In the genomic region with DNA sequence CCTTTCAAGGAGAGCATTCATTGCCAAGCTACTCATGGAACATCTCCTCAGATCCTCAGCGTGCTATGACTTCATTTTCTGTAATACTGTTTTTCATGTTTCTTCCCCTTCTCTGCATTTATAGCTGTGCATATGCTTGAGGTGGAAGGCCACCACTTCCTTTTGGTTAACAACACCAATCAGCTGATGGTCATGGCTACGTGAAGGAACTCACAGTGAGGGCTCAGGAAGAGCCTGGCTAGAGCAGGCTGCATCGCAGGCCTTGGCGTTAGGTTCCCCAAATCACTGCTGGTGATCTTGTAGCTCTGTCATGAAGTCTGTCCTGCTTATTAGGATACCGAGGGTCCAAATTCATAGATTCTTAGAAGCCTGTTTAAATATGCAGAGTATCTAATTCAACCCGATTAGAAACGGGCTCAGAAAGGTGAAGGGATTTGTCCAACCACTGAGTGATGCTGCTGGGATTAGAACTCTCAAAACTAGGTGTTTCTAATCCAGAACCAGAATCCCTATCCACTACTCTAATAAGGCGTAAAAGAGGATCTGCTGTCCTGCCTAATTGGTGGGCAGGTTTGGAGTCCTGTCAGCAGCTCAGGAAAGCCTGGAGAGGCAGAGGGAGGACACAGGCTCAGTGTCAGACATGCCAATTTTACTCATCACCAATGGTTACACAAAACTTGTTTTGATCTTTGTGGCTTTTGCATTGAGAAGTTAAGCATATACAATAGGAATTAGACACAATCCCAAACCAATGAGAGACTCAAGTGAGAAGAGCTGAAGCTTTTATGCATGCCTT, we compare ENCODE assay signal across 11 cellular contexts. TPM values are rescaled to one million over a fixed set of nuclear protein-coding genes. Genes with fewer than 3 reads are reported as not detected.
DNase-seq lines count a peak whose midpoint lies in the region; ATAC-seq and TF ChIP-seq lines count a peak whose summit lies in the region.
"Had no signal": no experiment of that assay in that cellular context is flagged by ENCODE, and none has a peak within 500 bp of the region (broad histone marks: within the 10 kb centered on the region; RNA-seq: fewer than 3 reads in every experiment).

No MANE protein-coding gene starts in this region.

- H2AFZ ChIP-seq in OCI-LY1 (ENCODE audit: low read length) (no peak overlapping the region), mesenchymal stem cell (ENCODE audit: low read depth, low read length) (no peak overlapping the region)

- H3K27me3 ChIP-seq in BLaER1 treated with 17β-estradiol and CSF1 and Interleukin-3, amounts not matched to agents 10 nM and 100 nM: no peaks in the 10 kb centered on the region
- H3K27me3 ChIP-seq in OCI-LY1 (ENCODE audit: insufficient read depth, low read length): no peaks in the 10 kb centered on the region
- peaks cover 0 to 48% of the 10 kb centered on the region in 2 experiments for H3K27me3 ChIP-seq in mesenchymal stem cell (ENCODE audit: control insufficient read depth in 1 of 2, insufficient read depth in 1 of 2, low read length in 2 of 2)

- H2BK5ac ChIP-seq in mesenchymal stem cell (ENCODE audit: low read depth, low read length, poor library complexity, severe bottlenecking): no peak overlapping the region

- peak overlapping the region; percentile 22 for H2BK120ac ChIP-seq in mesenchymal stem cell (ENCODE audit: low read depth, low read length)

- H3K4me3 Mint-ChIP-seq in activated naive CD4-positive, alpha-beta T cell treated with anti-CD3 and anti-CD28 coated beads, Interleukin-2, amount 10 ng/mL, durations not matched to agents 7 days and 5 days: no peak overlapping the region
- H3K4me3 Mint-ChIP-seq: type B pancreatic cell had no signal

- CTCF ChIA-PET in activated naive CD4-positive, alpha-beta T cell treated with anti-CD3 and anti-CD28 coated beads, Interleukin-2, amount 10 ng/mL, durations not matched to agents 7 days and 5 days (lab: Charles Lee): no interaction called here

- peaks cover 11% of the 10 kb centered on the region for H3K79me1 ChIP-seq in mesenchymal stem cell (replicated peaks; ENCODE audit: low read length, poor library complexity, severe bottlenecking)

- 92% methylated on average over 8 of the region's 8 CpGs for WGBS in mesenchymal stem cell

- no peaks in the 10 kb centered on the region for H3K9me3 ChIP-seq in BLaER1 treated with 17β-estradiol and CSF1 and Interleukin-3, amounts not matched to agents 10 nM and 100 nM (replicated peaks in 1 of 11)
- H3K9me3 ChIP-seq in OCI-LY1 (ENCODE audit: low read length) (no peaks in the 10 kb centered on the region), mesenchymal stem cell (ENCODE audit: control insufficient read depth, low read length) (no peaks in the 10 kb centered on the region)

- H3F3A ChIP-seq in OCI-LY1 (ENCODE audit: insufficient read depth, low read length): 0 out of 2 replicates have a peak, but pooled peaks cover 6% of the 10 kb centered on the region

- H3K36me3 Mint-ChIP-seq in activated naive CD4-positive, alpha-beta T cell treated with anti-CD3 and anti-CD28 coated beads, Interleukin-2, amount 10 ng/mL, durations not matched to agents 7 days and 5 days: no peaks in the 10 kb centered on the region
- H3K36me3 Mint-ChIP-seq: type B pancreatic cell had no signal

- H3K4me1 Mint-ChIP-seq in activated naive CD4-positive, alpha-beta T cell treated with anti-CD3 and anti-CD28 coated beads, Interleukin-2, amount 10 ng/mL, durations not matched to agents 7 days and 5 days: no peaks in the 10 kb centered on the region

- no peak for TF ChIP-seq CTCF in OCI-LY1 (IDR thresholded peaks at IDR 0.05; ENCODE audit: low read length)
- no peak for TF ChIP-seq CTCF in GM10266 (IDR thresholded peaks at IDR 0.05; ENCODE audit: control insufficient read depth, insufficient read depth, low read depth, missing control alignments)

- peak overlapping the region in 6 of 10 experiments; percentile 13 to 42 (median 27); a peak in 7 of 20 replicates for H3K4me3 ChIP-seq in BLaER1 treated with 17β-estradiol and CSF1 and Interleukin-3, amounts not matched to agents 10 nM and 100 nM
- peak overlapping the region; percentile 82 for H3K4me3 ChIP-seq in OCI-LY1 (ENCODE audit: low read depth, low read length, poor library complexity, severe bottlenecking)
- H3K4me3 ChIP-seq in mesenchymal stem cell (ENCODE audit: insufficient read depth in 1 of 2, low read depth in 1 of 2, low read length in 2 of 2): no peak overlapping the region

- ATAC-seq in GM21381 (IDR thresholded peaks at IDR 0.05; ENCODE audit: unreplicated experiment): peak; percentile 52
- ATAC-seq in HG02610 (IDR thresholded peaks at IDR 0.05; ENCODE audit: unreplicated experiment): no peak
- ATAC-seq: HCT116 had no signal

- no peak overlapping the region for H3K27ac Mint-ChIP-seq in activated naive CD4-positive, alpha-beta T cell treated with anti-CD3 and anti-CD28 coated beads, Interleukin-2, amount 10 ng/mL, durations not matched to agents 7 days and 5 days
- H3K27ac Mint-ChIP-seq: type B pancreatic cell had no signal

- H2AK5ac ChIP-seq in mesenchymal stem cell (ENCODE audit: low read length, severe bottlenecking): peak overlapping the region; percentile 50

- no peaks in the 10 kb centered on the region for H3K9me3 Mint-ChIP-seq in activated naive CD4-positive, alpha-beta T cell treated with anti-CD3 and anti-CD28 coated beads, Interleukin-2, amount 10 ng/mL, durations not matched to agents 7 days and 5 days
- H3K9me3 Mint-ChIP-seq: type B pancreatic cell had no signal

- no peak for TF ChIP-seq POLR2A in erythroblast (IDR thresholded peaks at IDR 0.05; ENCODE audit: low read length)

- H3K18ac ChIP-seq in mesenchymal stem cell (ENCODE audit: low read depth in 1 of 2, low read length in 2 of 2): peak overlapping the region; percentile 72 to 84

- H3K9me2 ChIP-seq in OCI-LY1 (ENCODE audit: low read depth, low read length): no peaks in the 10 kb centered on the region

- H2BK12ac ChIP-seq in mesenchymal stem cell (ENCODE audit: low read length in 2 of 2): peak overlapping the region; percentile 52 to 94

- H3K27me3 Mint-ChIP-seq in activated naive CD4-positive, alpha-beta T cell treated with anti-CD3 and anti-CD28 coated beads, Interleukin-2, amount 10 ng/mL, durations not matched to agents 7 days and 5 days: peaks cover 52% of the 10 kb centered on the region

- DNase-seq in mesenchymal stem cell: no peak
- DNase-seq in activated naive CD4-positive, alpha-beta T cell treated with anti-CD3 and anti-CD28 coated beads, Interleukin-2, amount 10 ng/mL, durations not matched to agents 7 days and 5 days: no peak
- no peak for DNase-seq in erythroblast (lab: John Stamatoyannopoulos, UW)
- DNase-seq in GM10266 (ENCODE audit: extremely low spot score): no peak
- DNase-seq: NCI-H226 had no signal

- peak overlapping the region; percentile 32 to 46 for H3K4ac ChIP-seq in mesenchymal stem cell (ENCODE audit: low read depth in 1 of 2, low read length in 2 of 2)

- H3K27ac ChIP-seq in BLaER1 treated with 17β-estradiol and CSF1 and Interleukin-3, amounts not matched to agents 10 nM and 100 nM: peak overlapping the region in 10 of 11 experiments; percentile 6 to 85 (median 57); a peak in 17 of 22 replicates
- H3K27ac ChIP-seq in OCI-LY1 (ENCODE audit: low read depth, low read length, poor library complexity, severe bottlenecking) (peak overlapping the region; percentile 96), mesenchymal stem cell (ENCODE audit: low read length, poor library complexity, severe bottlenecking) (no peak overlapping the region)

- H3K14ac ChIP-seq in mesenchymal stem cell (ENCODE audit: low read length in 2 of 2): peak overlapping the region in 1 of 2 experiments; percentile 92

- H4K20me1 ChIP-seq in BLaER1 treated with 17β-estradiol and CSF1 and Interleukin-3, amounts not matched to agents 10 nM and 100 nM: peaks cover 25 to 98% (median 70%) of the 10 kb centered on the region in 11 experiments; a peak in 18 of 22 replicates
- no peaks in the 10 kb centered on the region for H4K20me1 ChIP-seq in OCI-LY1 (ENCODE audit: insufficient read depth, low read length)

- H3K4me1 ChIP-seq in BLaER1 treated with 17β-estradiol and CSF1 and Interleukin-3, amounts not matched to agents 10 nM and 100 nM: peaks cover 82 to 98% (median 87%) of the 10 kb centered on the region in 10 experiments
- H3K4me1 ChIP-seq in OCI-LY1 (ENCODE audit: insufficient read depth, low read length, severe bottlenecking): peaks cover 100% of the 10 kb centered on the region
- peaks cover 19% of the 10 kb centered on the region for H3K4me1 ChIP-seq in mesenchymal stem cell (ENCODE audit: control insufficient read depth, insufficient read depth, low read depth, low read length)

- H3K79me2 ChIP-seq in OCI-LY1 (ENCODE audit: insufficient read depth, low read length): peaks cover 91% of the 10 kb centered on the region

- peak overlapping the region; percentile 87 to 99 (median 94) for H3K4me2 ChIP-seq in BLaER1 treated with 17β-estradiol and CSF1 and Interleukin-3, amounts not matched to agents 10 nM and 100 nM
- H3K4me2 ChIP-seq in OCI-LY1 (ENCODE audit: low read length): peak overlapping the region; percentile 98
- no peak overlapping the region for H3K4me2 ChIP-seq in mesenchymal stem cell (ENCODE audit: low read length, poor library complexity, severe bottlenecking)

- H3K9ac ChIP-seq in BLaER1 treated with 17β-estradiol and CSF1 and Interleukin-3, amounts not matched to agents 10 nM and 100 nM: peak overlapping the region in 7 of 11 experiments; percentile 8 to 71 (median 31); a peak in 8 of 22 replicates
- H3K9ac ChIP-seq in OCI-LY1 (ENCODE audit: low read length) (peak overlapping the region; percentile 96; the same call in 1 of the 2 replicates), mesenchymal stem cell (ENCODE audit: low read length) (no peak overlapping the region)

- H3K23ac ChIP-seq in mesenchymal stem cell (ENCODE audit: low read length in 2 of 2): peak overlapping the region in 1 of 2 experiments; percentile 23

- peak overlapping the region; percentile 54 for H4K91ac ChIP-seq in mesenchymal stem cell (ENCODE audit: low read length)

- H3K36me3 ChIP-seq in BLaER1 treated with 17β-estradiol and CSF1 and Interleukin-3, amounts not matched to agents 10 nM and 100 nM: peaks cover 16 to 57% (median 38%) of the 10 kb centered on the region in 11 experiments
- peaks cover 36% of the 10 kb centered on the region; the same call in 1 of the 2 replicates for H3K36me3 ChIP-seq in OCI-LY1 (ENCODE audit: insufficient read depth, low read length)
- H3K36me3 ChIP-seq in mesenchymal stem cell (ENCODE audit: control insufficient read depth in 1 of 2, insufficient read depth in 2 of 2, low read depth in 1 of 2, low read length in 2 of 2): no peaks in the 10 kb centered on the region

- H2BK15ac ChIP-seq in mesenchymal stem cell (ENCODE audit: low read depth, poor library complexity, severe bottlenecking): no peak overlapping the region

- H4K8ac ChIP-seq in mesenchymal stem cell (ENCODE audit: low read length): no peak overlapping the region

RNA-seq across cellular contexts. Expression of a gene that starts 7.5 kb away (rescaled TPM):
- 23.7 TPM for polyA plus RNA-seq in mesenchymal stem cell (2013, experiment 1 of 2)
- polyA plus RNA-seq in mesenchymal stem cell (2013, experiment 2 of 2): 22.9 TPM

Comparison
In these comparisons a context has a peak if more than half of its experiments do, and no peak if none do; other contexts are left out.
1. H3K4me3 ChIP-seq: peak in BLaER1 treated with 17β-estradiol and CSF1 and Interleukin-3, amounts not matched to agents 10 nM and 100 nM (6 of 10) and OCI-LY1 (single experiment); none in mesenchymal stem cell (0 of 2).